20 cellular contexts compared by ENCODE assay signal in genomic region chr2:54611830-54612545, GRCh38.
DNase-seq lines count a peak whose midpoint lies in the region; ATAC-seq, FAIRE-seq and TF ChIP-seq lines count a peak whose summit lies in the region.
"Had no signal": no experiment of that assay in that cellular context is flagged by ENCODE, and none has a peak within 500 bp of the region (broad histone marks: within the 10 kb centered on the region; RNA-seq: fewer than 3 reads in every experiment).

No MANE protein-coding gene starts in this region.

- peaks cover 13% of the 10 kb centered on the region for H3K36me3 Mint-ChIP-seq in stimulated activated effector memory CD8-positive, alpha-beta T cell treated with anti-CD3 and anti-CD28 coated beads, Interleukin-12 subunit alpha, Interleukin-12 subunit beta, amount 100 ng/mL, for 72 hours

- H3K9me3 Mint-ChIP-seq in stimulated activated effector memory CD8-positive, alpha-beta T cell treated with anti-CD3 and anti-CD28 coated beads, Interleukin-12 subunit alpha, Interleukin-12 subunit beta, amount 100 ng/mL, for 72 hours: no peaks in the 10 kb centered on the region
- H3K9me3 Mint-ChIP-seq: activated naive CD4-positive, alpha-beta T cell treated with anti-CD3 and anti-CD28 coated beads for 36 hours; T-cell had no signal

- H3K27me3 ChIP-seq in PC-3 (ENCODE audit: low read length): no peaks in the 10 kb centered on the region
- no peaks in the 10 kb centered on the region for H3K27me3 ChIP-seq in HepG2 (ENCODE audit: control insufficient read depth in 1 of 2, insufficient read depth in 2 of 2, low read length in 2 of 2)
- H3K27me3 ChIP-seq: BE2C, gastroesophageal sphincter, vagina had no signal

- no peak overlapping the region for H3K4me3 Mint-ChIP-seq in stimulated activated effector memory CD8-positive, alpha-beta T cell treated with anti-CD3 and anti-CD28 coated beads, Interleukin-12 subunit alpha, Interleukin-12 subunit beta, amount 100 ng/mL, for 72 hours
- H3K4me3 Mint-ChIP-seq: activated naive CD4-positive, alpha-beta T cell treated with anti-CD3 and anti-CD28 coated beads for 36 hours; neural crest cell; T-cell had no signal

- H3K27ac ChIP-seq in PC-3 (ENCODE audit: low read length) (peak overlapping the region; percentile 89; the same call in 1 of the 2 replicates), HepG2 (ENCODE audit: extremely low read length, insufficient read depth, low read length) (no peak overlapping the region)
- H3K27ac ChIP-seq: vagina had no signal

- H3K9ac ChIP-seq in PC-3 (ENCODE audit: low read length) (no peak overlapping the region), HepG2 (ENCODE audit: insufficient read depth, low read depth, low read length) (no peak overlapping the region)

- no TSS peak for BruUV-seq in PC-3 (replicated peaks; lab: Mats Ljungman, UMichigan)
- no TSS peak for BruUV-seq in HepG2 (replicated peaks; lab: Mats Ljungman, UMichigan)

- intact Hi-C loops in PC-3 (cut with micrococcal nuclease): loop anchor here (5.0 kb wide), 1 partner anchor 40 kb away; no protein-coding TSS in a partner anchor
- intact Hi-C loops in HepG2 (cut with micrococcal nuclease; ENCODE audit: unreplicated experiment): no loop called here

- ATAC-seq in PC-3 (no peak), HepG2 (peak; percentile 18; the same call in 2 of the 3 replicates)
- no peak for ATAC-seq in stimulated activated effector memory CD8-positive, alpha-beta T cell treated with anti-CD3 and anti-CD28 coated beads, Interleukin-12 subunit alpha, Interleukin-12 subunit beta, amount 100 ng/mL, for 72 hours
- ATAC-seq: gastroesophageal sphincter, T-cell had no signal

- in situ Hi-C loops in HepG2 (cut with HindIII; ENCODE audit: extremely low pct_ligation_motif_present, low pct_unique_long_range_greater_than_20kb): no loop called here

- H3K4me2 ChIP-seq in PC-3 (ENCODE audit: low read length) (no peak overlapping the region), HepG2 (ENCODE audit: low read depth, low read length) (no peak overlapping the region)

- H3K9me3 ChIP-seq in PC-3 (ENCODE audit: low read length) (no peaks in the 10 kb centered on the region), HepG2 (ENCODE audit: low read length) (no peaks in the 10 kb centered on the region)
- H3K9me3 ChIP-seq: BE2C, gastroesophageal sphincter, vagina had no signal

- TF ChIP-seq EP300 in HepG2 (IDR thresholded peaks at IDR 0.05; ENCODE audit: low read depth in 2 of 2, low read length in 2 of 2): no peak
- no peak for TF ChIP-seq EP300 in HepG2 (CRISPR knock-in tag; IDR thresholded peaks at IDR 0.05; ENCODE audit: borderline replicate concordance)

- peaks cover 30% of the 10 kb centered on the region for H3K4me1 Mint-ChIP-seq in stimulated activated effector memory CD8-positive, alpha-beta T cell treated with anti-CD3 and anti-CD28 coated beads, Interleukin-12 subunit alpha, Interleukin-12 subunit beta, amount 100 ng/mL, for 72 hours

- H3K4me3 ChIP-seq in PC-3 (ENCODE audit: low read length) (no peak overlapping the region), HepG2 (replicated peaks in 1 of 3; ENCODE audit: insufficient read depth in 1 of 3, low read depth in 2 of 3, low read length in 3 of 3) (no peak overlapping the region)
- H3K4me3 ChIP-seq: gastroesophageal sphincter, vagina had no signal

- FAIRE-seq in HepG2 (lab: Jason Lieb, UNC) (no peak), urothelium cell line (lab: Jason Lieb, UNC) (no peak)

- TF ChIP-seq POLR2A in HepG2 (IDR thresholded peaks at IDR 0.05; ENCODE audit: insufficient read depth in 1 of 2, low read depth in 2 of 2, low read length in 2 of 2): no peak

- peak overlapping the region; percentile 20 for H3K27ac Mint-ChIP-seq in stimulated activated effector memory CD8-positive, alpha-beta T cell treated with anti-CD3 and anti-CD28 coated beads, Interleukin-12 subunit alpha, Interleukin-12 subunit beta, amount 100 ng/mL, for 72 hours
- H3K27ac Mint-ChIP-seq: activated naive CD4-positive, alpha-beta T cell treated with anti-CD3 and anti-CD28 coated beads for 36 hours; T-cell had no signal

- 0 out of 2 replicates have a peak, but pooled peaks have one; percentile 2 for TF ChIP-seq CTCF in PC-3 (conservative IDR thresholded peaks at IDR 0.05; ENCODE audit: low read depth, low read length)
- TF ChIP-seq CTCF in HepG2 (CRISPR knock-in tag; IDR thresholded peaks at IDR 0.05): no peak

- peaks cover 31% of the 10 kb centered on the region for H3K36me3 ChIP-seq in PC-3 (ENCODE audit: low read depth, low read length)
- H3K36me3 ChIP-seq in HepG2 (replicated peaks in 1 of 2; ENCODE audit: control insufficient read depth in 1 of 2, insufficient read depth in 2 of 2, low read length in 2 of 2): peaks cover 34 to 64% of the 10 kb centered on the region in 2 experiments

- CTCF ChIA-PET in PC-3 (lab: Charles Lee): interaction anchor here (0.7 kb wide), 1 partner anchor 90 kb away, joined by 3 read pairs; no protein-coding TSS in a partner anchor
- CTCF ChIA-PET in HepG2 (lab: Yijun Ruan, JAX; ENCODE audit: low intra/inter-chr PET ratio, low total read pairs): no interaction called here

- POLR2A ChIA-PET in PC-3 (lab: Charles Lee; ENCODE audit: unreplicated experiment): no interaction called here
- POLR2A ChIA-PET in HepG2 (lab: Yijun Ruan, JAX): no interaction called here

- H4K20me1 ChIP-seq in PC-3 (ENCODE audit: low read length): peaks cover 28% of the 10 kb centered on the region; the same call in 1 of the 2 replicates
- H4K20me1 ChIP-seq in HepG2 (ENCODE audit: insufficient read depth, low read length): peaks cover 64% of the 10 kb centered on the region

- peaks cover 6% of the 10 kb centered on the region for H3F3A ChIP-seq in PC-3 (ENCODE audit: low read length, unreplicated experiment)

- H3K79me2 ChIP-seq in PC-3 (ENCODE audit: low read length) (peaks cover 93% of the 10 kb centered on the region), HepG2 (ENCODE audit: insufficient read depth, low read length) (peaks cover 89% of the 10 kb centered on the region)

- peaks cover 28% of the 10 kb centered on the region for H3K4me1 ChIP-seq in PC-3 (ENCODE audit: insufficient read depth, low read length)
- H3K4me1 ChIP-seq in HepG2 (ENCODE audit: insufficient read depth, low read length): peaks cover 88% of the 10 kb centered on the region
- H3K4me1 ChIP-seq: BE2C had no signal

- no peaks in the 10 kb centered on the region for H3K9me2 ChIP-seq in PC-3 (replicated peaks; ENCODE audit: low read length)

- H2AFZ ChIP-seq in PC-3 (ENCODE audit: low read length) (no peak overlapping the region), HepG2 (ENCODE audit: low read length) (no peak overlapping the region)

- TF ChIP-seq RAD21 in HepG2 (CRISPR knock-in tag; IDR thresholded peaks at IDR 0.05): no peak

- DNase-seq in NCI-H748 (lab: John Stamatoyannopoulos, UW; ENCODE audit: unreplicated experiment): peak; percentile 5
- no peak for DNase-seq in NCI-H748 treated with DMSO at 0.1 percent for 48 hours (lab: John Stamatoyannopoulos, UW)
- no peak for DNase-seq in PC-3
- DNase-seq in HepG2 (ENCODE audit: low spot score): no peak
- DNase-seq in stimulated activated effector memory CD8-positive, alpha-beta T cell treated with anti-CD3 and anti-CD28 coated beads, Interleukin-12 subunit alpha, Interleukin-12 subunit beta, amount 100 ng/mL, for 72 hours (ENCODE audit: low spot score in 2 of 2): no peak
- DNase-seq in T-helper 2 cell: no peak
- no peak for DNase-seq in urothelium cell line (ENCODE audit: low spot score)
- DNase-seq in activated CD4-positive, alpha-beta T cell treated with anti-CD3 and anti-CD28 coated beads for 4 hours: no peak
- DNase-seq: 8988T; activated CD4-positive, alpha-beta T cell treated with anti-CD3 and anti-CD28 coated beads, Interleukin-2, amount 50 U/mL, for 48 hours; activated naive CD4-positive, alpha-beta T cell treated with anti-CD3 and anti-CD28 coated beads for 36 hours; BE2C; GDM1; midbrain; NCI-H1417; SHP77 treated with DMSO at 0.1 percent for 48 hours; T-cell had no signal

- 91% methylated on average over 13 of the region's 14 CpGs for WGBS in HepG2 (ENCODE audit: low lambda C conversion rate)

TF ChIP-seq in HepG2, 621 proteins besides CTCF, POLR2A, EP300 and RAD21 (continues in another document):
- TF ChIP-seq KLF11 (CRISPR knock-in tag; IDR thresholded peaks at IDR 0.05) (no peak), AKNA (CRISPR knock-in tag; IDR thresholded peaks at IDR 0.05; ENCODE audit: borderline replicate concordance) (no peak), SIX1 (CRISPR knock-in tag; IDR thresholded peaks at IDR 0.05; ENCODE audit: borderline replicate concordance) (no peak), SP140L (CRISPR knock-in tag; IDR thresholded peaks at IDR 0.05; ENCODE audit: borderline replicate concordance) (no peak)
